8 cellular contexts compared by ENCODE assay signal in genomic region chr15:51736069-51736468, GRCh38. TPM values are rescaled to one million over a fixed set of nuclear protein-coding genes. Genes with fewer than 3 reads are reported as not detected.
DNase-seq lines count a peak whose midpoint lies in the region; ATAC-seq and TF ChIP-seq lines count a peak whose summit lies in the region.

No MANE protein-coding gene starts in this region.

- TF ChIP-seq CTCF in Peyer's patch (IDR thresholded peaks at IDR 0.05) (no peak), esophagus muscularis mucosa (IDR thresholded peaks at IDR 0.05) (no peak), tibial artery (IDR thresholded peaks at IDR 0.05) (no peak)

- peaks cover 0 to 40% (median 16%) of the 10 kb centered on the region in 4 donors for H3K4me1 ChIP-seq in Peyer's patch
- H3K4me1 ChIP-seq in esophagus muscularis mucosa = peaks cover 22 to 50% (median 45%) of the 10 kb centered on the region in 4 donors
- H3K4me1 ChIP-seq in tibial artery = peaks cover 0 to 38% (median 25%) of the 10 kb centered on the region in 4 donors

- DNase-seq in AML-193 (lab: John Stamatoyannopoulos, UW) = peak; percentile 59
- no peak for DNase-seq in Peyer's patch
- peak; percentile 24 for DNase-seq in esophagus muscularis mucosa (ENCODE audit: extremely low spot score)
- no peak for DNase-seq in tibial artery
- no peak for DNase-seq in NCI-H1105 (lab: John Stamatoyannopoulos, UW)

- no peak for TF ChIP-seq POLR2A in Peyer's patch (IDR thresholded peaks at IDR 0.05)
- TF ChIP-seq POLR2A in esophagus muscularis mucosa (IDR thresholded peaks at IDR 0.05; ENCODE audit: low read depth) = no peak

- intact Hi-C loops in esophagus muscularis mucosa (cut with DNase I) = no loop called here
- intact Hi-C loops in tibial artery (cut with DNase I; ENCODE audit: low total_unique reads) = no loop called here

- H3K4me3 ChIP-seq in Peyer's patch (peak overlapping the region; percentile 78 to 96 (median 84)), esophagus muscularis mucosa (peak overlapping the region; percentile 82 to 95 (median 90)), tibial artery (peak overlapping the region; percentile 74 to 81)

- no peak for TF ChIP-seq EP300 in esophagus muscularis mucosa (IDR thresholded peaks at IDR 0.05)

- H3K27me3 ChIP-seq in Peyer's patch (no peaks in the 10 kb centered on the region), esophagus muscularis mucosa (no peaks in the 10 kb centered on the region), tibial artery (no peaks in the 10 kb centered on the region)

- H3K36me3 ChIP-seq in Peyer's patch (no peaks in the 10 kb centered on the region), esophagus muscularis mucosa (no peaks in the 10 kb centered on the region), tibial artery (no peaks in the 10 kb centered on the region)

- ATAC-seq in GM18909 (IDR thresholded peaks at IDR 0.05; ENCODE audit: poor library complexity, unreplicated experiment) = peak; percentile 32
- no peak for ATAC-seq in GM21576 (IDR thresholded peaks at IDR 0.05; ENCODE audit: unreplicated experiment)
- no peak for ATAC-seq in GM21367 (IDR thresholded peaks at IDR 0.05; ENCODE audit: unreplicated experiment)

- H3K9me3 ChIP-seq in Peyer's patch = no peaks in the 10 kb centered on the region
- no peaks in the 10 kb centered on the region for H3K9me3 ChIP-seq in esophagus muscularis mucosa
- H3K9me3 ChIP-seq in tibial artery = no peaks in the 10 kb centered on the region

- WGBS in esophagus muscularis mucosa = 69% methylated on average over 3 of the region's 3 CpGs

- H3K27ac ChIP-seq in Peyer's patch = peak overlapping the region; percentile 12 to 97 (median 91)
- H3K27ac ChIP-seq in esophagus muscularis mucosa (replicated peaks in 1 of 4) = peak overlapping the region; percentile 87 to 94 (median 90)
- peak overlapping the region; percentile 75 to 83 for H3K27ac ChIP-seq in tibial artery

RNA-seq across cellular contexts. Expression of gene LYSMD2, which starts 1.4 kb away (rescaled TPM):
- total RNA-seq in Peyer's patch = 10 to 100 TPM; 12.7 to 26.4 (median 16.0) TPM
- total RNA-seq in esophagus muscularis mucosa = 10 to 100 TPM in 3 of 4 donors, 1 to 10 TPM in 1; 10.0 to 14.1 (median 12.9) TPM

RNA-seq across cellular contexts. Expression of gene TMOD2, which starts 15.3 kb away (rescaled TPM):
- 10 to 100 TPM in 1 of 4 donors, 1 to 10 TPM in 3; 4.0 to 25.6 (median 6.6) TPM for total RNA-seq in Peyer's patch
- 10 to 100 TPM; 14.6 to 24.9 (median 19.5) TPM for total RNA-seq in esophagus muscularis mucosa

RNA-seq across cellular contexts. Expression of gene SCG3, which starts 54.8 kb away (rescaled TPM):
- 1 to 10 TPM in 2 of 4 donors, under 1 TPM in 2; 0.40 to 1.7 (median 0.95) TPM for total RNA-seq in Peyer's patch
- total RNA-seq in esophagus muscularis mucosa = 1 to 10 TPM in 1 of 4 donors, under 1 TPM in 3; 0.23 to 1.2 (median 0.43) TPM

Comparison
In these comparisons a context has a peak if more than half of its experiments do, and no peak if none do; other contexts are left out.
1. DNase-seq: peak in AML-193 (2 of 2) and esophagus muscularis mucosa (single experiment); none in Peyer's patch (0 of 3), tibial artery (0 of 2) and NCI-H1105 (single experiment).
2. Peak in every context shown above with its lines, with median percentiles within 50 percentile points of each other: H3K27ac ChIP-seq and H3K4me3 ChIP-seq.